In genomic region chr19:45745606-45746005, GRCh38 we compare ENCODE assay signal across 36 cellular contexts. TPM values are rescaled to one million over a fixed set of nuclear protein-coding genes. Genes with fewer than 3 reads are reported as not detected.
"Had no signal": no experiment of that assay in that cellular context is flagged by ENCODE, and none has a peak within 500 bp of the region (broad histone marks: within the 10 kb centered on the region; RNA-seq: fewer than 3 reads in every experiment).

No MANE protein-coding gene starts in this region.

- H3K4me1 Mint-ChIP-seq: activated B cell treated with CpG ODN at 0.5 μM for 24 hours; activated T-helper 17 cell treated with anti-CD3 and anti-CD28 coated beads, Interleukin-2, amount 50 U/mL, for 72 hours; central memory CD8-positive, alpha-beta T cell had no signal

- H3K27me3 ChIP-seq: brain microvascular endothelial cell, dorsolateral prefrontal cortex, esophagus muscularis mucosa, gastrocnemius medialis had no signal

- H3K27ac ChIP-seq: brain microvascular endothelial cell, coronary artery, dorsolateral prefrontal cortex, esophagus muscularis mucosa, foreskin keratinocyte, gastrocnemius medialis, heart left ventricle, WERI-Rb-1 had no signal

- H3K4me3 Mint-ChIP-seq: activated B cell treated with CpG ODN at 0.5 μM for 24 hours; activated CD8-positive, alpha-beta T cell treated with anti-CD3 and anti-CD28 coated beads for 36 hours; activated naive CD8-positive, alpha-beta T cell; activated T-cell treated with anti-CD3 and anti-CD28 coated beads, Interleukin-2, amount 50 U/mL, for 4 hours; activated T-helper 17 cell treated with anti-CD3 and anti-CD28 coated beads, Interleukin-2, amount 50 U/mL, for 72 hours; central memory CD8-positive, alpha-beta T cell; dendritic cell treated with granulocyte-macrophage colony-stimulating factor and Interleukin-4, amounts not matched to agents 40 ng/mL and 50 ng/mL, for 4 days; T-helper 17 cell; T-helper 2 cell treated with Interferon-gamma antibody and Interleukin-4, amounts not matched to agents 5 μg/mL and 100 μg/mL, for 36 hours had no signal

- H3K36me3 Mint-ChIP-seq: activated naive CD8-positive, alpha-beta T cell had no signal

- DNase-seq: activated B cell treated with CpG ODN at 0.5 μM for 24 hours; activated CD4-positive, alpha-beta T cell treated with anti-CD3 and anti-CD28 coated beads for 48 hours; activated CD4-positive, alpha-beta T cell treated with anti-CD3 and anti-CD28 coated beads, Interleukin-2, amount 50 U/mL, for 1 hour; activated CD4-positive, alpha-beta T cell treated with anti-CD3 and anti-CD28 coated beads, Interleukin-2, amount 50 U/mL, for 48 hours; activated CD8-positive, alpha-beta memory T cell treated with anti-CD3 and anti-CD28 coated beads for 24 hours; activated CD8-positive, alpha-beta T cell treated with anti-CD3 and anti-CD28 coated beads for 36 hours; activated effector memory CD4-positive, alpha-beta T cell treated with Interleukin-2 at 50 U/mL for 16 hours; activated gamma-delta T cell treated with Interleukin-2 at 50 U/mL for 16 hours; activated naive CD4-positive, alpha-beta T cell treated with anti-CD3 and anti-CD28 coated beads, Interleukin-2, amount 50 U/mL, for 16 hours; activated naive CD4-positive, alpha-beta T cell treated with Interleukin-2 at 50 U/mL for 16 hours; activated T-cell treated with anti-CD3 and anti-CD28 coated beads, Interleukin-2, amount 50 U/mL, for 4 hours; amniotic stem cell; anterior cingulate cortex; brain microvascular endothelial cell; dorsolateral prefrontal cortex; effector memory CD4-positive, alpha-beta T cell; erythroblast; foreskin keratinocyte; gastrocnemius medialis; glutamatergic neuron; heart left ventricle; T-helper 17 cell; T1000; WERI-Rb-1 had no signal

- H3K36me3 ChIP-seq: brain microvascular endothelial cell, esophagus muscularis mucosa, gastrocnemius medialis, heart left ventricle, WERI-Rb-1 had no signal

- H3K27ac Mint-ChIP-seq: activated B cell treated with CpG ODN at 0.5 μM for 24 hours; activated CD8-positive, alpha-beta T cell treated with anti-CD3 and anti-CD28 coated beads for 36 hours; activated naive CD8-positive, alpha-beta T cell; dendritic cell treated with granulocyte-macrophage colony-stimulating factor and Interleukin-4, amounts not matched to agents 40 ng/mL and 50 ng/mL, for 4 days; T-helper 17 cell; T-helper 2 cell treated with Interferon-gamma antibody and Interleukin-4, amounts not matched to agents 5 μg/mL and 100 μg/mL, for 36 hours had no signal

- H3K9me3 Mint-ChIP-seq: activated B cell treated with CpG ODN at 0.5 μM for 24 hours; activated CD8-positive, alpha-beta T cell treated with anti-CD3 and anti-CD28 coated beads for 36 hours; activated T-cell treated with anti-CD3 and anti-CD28 coated beads, Interleukin-2, amount 50 U/mL, for 4 hours; activated T-helper 17 cell treated with anti-CD3 and anti-CD28 coated beads, Interleukin-2, amount 50 U/mL, for 72 hours; central memory CD8-positive, alpha-beta T cell; dendritic cell treated with granulocyte-macrophage colony-stimulating factor and Interleukin-4, amounts not matched to agents 40 ng/mL and 50 ng/mL, for 4 days; T-helper 2 cell treated with Interferon-gamma antibody and Interleukin-4, amounts not matched to agents 5 μg/mL and 100 μg/mL, for 36 hours had no signal

- H3K9me3 ChIP-seq: esophagus muscularis mucosa, gastrocnemius medialis, heart left ventricle had no signal

- H3K4me3 ChIP-seq: coronary artery, dorsolateral prefrontal cortex, esophagus muscularis mucosa, gastrocnemius medialis, heart left ventricle had no signal

- ATAC-seq: activated CD4-positive, CD25-positive, alpha-beta regulatory T cell treated with anti-CD3 and anti-CD28 coated beads, Interleukin-2, amount 50 U/mL, for 24 hours; activated CD8-positive, alpha-beta T cell treated with anti-CD3 and anti-CD28 coated beads for 36 hours; activated T-cell treated with anti-CD3 and anti-CD28 coated beads, Interleukin-2, amount 50 U/mL, for 4 hours; activated T-helper 17 cell treated with anti-CD3 and anti-CD28 coated beads, Interleukin-2, amount 50 U/mL, for 72 hours; foreskin keratinocyte; gastrocnemius medialis; heart left ventricle; T-helper 17 cell had no signal

- H3K4me1 ChIP-seq: foreskin keratinocyte, gastrocnemius medialis, heart left ventricle had no signal

RNA-seq across cellular contexts. Expression of gene MEIOSIN, which starts 12.4 kb away (rescaled TPM):
- total RNA-seq: activated B cell treated with CpG ODN at 0.5 μM for 24 hours; activated CD8-positive, alpha-beta T cell treated with anti-CD3 and anti-CD28 coated beads for 36 hours; activated T-cell treated with anti-CD3 and anti-CD28 coated beads, Interleukin-2, amount 50 U/mL, for 4 hours; astrocyte; bronchial epithelial cell; cardiac septum; cerebellum; esophagus muscularis mucosa; foreskin keratinocyte; gastrocnemius medialis; heart left ventricle; T-helper 17 cell had no signal
